In the genomic region with DNA sequence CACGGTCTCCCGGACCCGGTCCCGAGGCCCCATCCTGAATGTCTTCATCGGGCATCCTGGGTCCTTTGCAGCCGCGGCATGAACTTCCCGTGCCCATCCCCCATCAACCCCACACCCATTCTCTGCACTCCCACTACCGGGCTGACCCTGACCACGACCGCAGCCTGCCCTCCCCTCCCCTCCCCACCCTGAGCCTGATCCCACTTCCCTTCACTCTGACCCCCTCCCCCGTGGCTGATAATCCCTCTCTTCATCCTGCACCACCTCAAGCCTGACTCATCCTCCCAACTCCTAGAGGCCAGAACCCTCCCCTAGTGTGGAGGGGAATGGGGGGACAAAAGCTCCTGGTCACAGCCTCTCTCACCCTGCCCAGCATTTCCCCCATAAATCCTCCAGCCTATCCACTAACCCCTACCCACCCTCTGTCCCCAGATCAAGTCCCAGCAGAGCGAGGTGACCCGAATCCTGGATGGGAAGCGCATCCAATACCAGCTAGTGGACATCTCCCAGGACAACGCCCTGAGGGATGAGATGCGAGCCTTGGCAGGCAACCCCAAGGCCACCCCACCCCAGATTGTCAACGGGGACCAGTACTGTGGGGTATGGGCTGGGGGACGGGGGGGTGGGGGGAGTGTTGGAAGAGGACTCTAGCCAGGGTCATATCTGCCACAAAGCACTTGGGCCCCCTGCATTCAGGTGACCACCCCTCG, we compare ENCODE assay signal across 8 cellular contexts. TPM values are rescaled to one million over a fixed set of nuclear protein-coding genes. Genes with fewer than 3 reads are reported as not detected.
DNase-seq lines count a peak whose midpoint lies in the region; ATAC-seq, FAIRE-seq and TF ChIP-seq lines count a peak whose summit lies in the region.

No MANE protein-coding gene starts in this region.

- TF ChIP-seq CTCF in coronary artery (IDR thresholded peaks at IDR 0.05): no peak

- H3K27me3 Mint-ChIP-seq in activated T-cell treated with anti-CD3 and anti-CD28 coated beads, Interleukin-2, amount 50 U/mL, for 4 hours (ENCODE audit: low read depth): no peaks in the 10 kb centered on the region

- FAIRE-seq in RCC 7860 (lab: Jason Lieb, UNC): no peak

- peaks cover 93% of the 10 kb centered on the region for H3K4me1 ChIP-seq in mononuclear cell (ENCODE audit: insufficient read depth, low read length)

- H3K27me3 ChIP-seq in mononuclear cell (ENCODE audit: insufficient read depth, low read length): no peaks in the 10 kb centered on the region

- ATAC-seq in activated T-cell treated with anti-CD3 and anti-CD28 coated beads, Interleukin-2, amount 50 U/mL, for 4 hours: no peak
- ATAC-seq in HG02571 (IDR thresholded peaks at IDR 0.05; ENCODE audit: unreplicated experiment): no peak
- ATAC-seq in GM18858 (IDR thresholded peaks at IDR 0.05; ENCODE audit: unreplicated experiment): no peak

- H3K4me3 ChIP-seq in coronary artery (peak overlapping the region; percentile 98), mononuclear cell (ENCODE audit: low read length) (peak overlapping the region; percentile 88)

- H3K9me3 Mint-ChIP-seq in activated T-cell treated with anti-CD3 and anti-CD28 coated beads, Interleukin-2, amount 50 U/mL, for 4 hours: no peaks in the 10 kb centered on the region

- H3K27ac ChIP-seq in coronary artery: peak overlapping the region; percentile 88 to 100

- H3K9me3 ChIP-seq in mononuclear cell (ENCODE audit: low read depth, low read length): no peaks in the 10 kb centered on the region

- H3K36me3 Mint-ChIP-seq in activated T-cell treated with anti-CD3 and anti-CD28 coated beads, Interleukin-2, amount 50 U/mL, for 4 hours (ENCODE audit: insufficient read depth): peaks cover 39% of the 10 kb centered on the region

- H3K4me1 Mint-ChIP-seq in activated T-cell treated with anti-CD3 and anti-CD28 coated beads, Interleukin-2, amount 50 U/mL, for 4 hours (ENCODE audit: low read depth): peaks cover 88% of the 10 kb centered on the region

- peak overlapping the region; percentile 88 for H3K4me3 Mint-ChIP-seq in activated T-cell treated with anti-CD3 and anti-CD28 coated beads, Interleukin-2, amount 50 U/mL, for 4 hours

- no peak for DNase-seq in activated T-cell treated with anti-CD3 and anti-CD28 coated beads, Interleukin-2, amount 50 U/mL, for 4 hours
- DNase-seq in activated T-cell treated with anti-CD3 and anti-CD28 coated beads, Interleukin-2, amount 50 U/mL, for 1 hour: no peak
- DNase-seq in RCC 7860 (ENCODE audit: low spot score): peak; percentile 72
- DNase-seq in coronary artery (ENCODE audit: low spot score): no peak
- no peak for DNase-seq in NCI-H1417 treated with DMSO at 0.1 percent for 48 hours (lab: John Stamatoyannopoulos, UW)

RNA-seq across cellular contexts. Expression of gene SH3BGRL3, which starts 0.6 kb away (rescaled TPM):
- 100 to 1,000 TPM; 324 to 352 (median 326) TPM for total RNA-seq in activated T-cell treated with anti-CD3 and anti-CD28 coated beads, Interleukin-2, amount 50 U/mL, for 4 hours
- 59.2 TPM for total RNA-seq in mononuclear cell

RNA-seq across cellular contexts. Expression of gene UBXN11, which starts 25.9 kb away (rescaled TPM):
- total RNA-seq in activated T-cell treated with anti-CD3 and anti-CD28 coated beads, Interleukin-2, amount 50 U/mL, for 4 hours: 10 to 100 TPM; 17.4 to 21.1 (median 19.9) TPM
- total RNA-seq in mononuclear cell: 24.5 TPM

RNA-seq across cellular contexts. Expression of gene CD52, which starts 37.3 kb away (rescaled TPM):
- 10 to 100 TPM; 82.3 to 99.4 (median 93.8) TPM for total RNA-seq in activated T-cell treated with anti-CD3 and anti-CD28 coated beads, Interleukin-2, amount 50 U/mL, for 4 hours
- 428 TPM for total RNA-seq in mononuclear cell

RNA-seq across cellular contexts. Expression of gene CEP85, which starts 46.5 kb away (rescaled TPM):
- 10 to 100 TPM; 25.5 to 28.7 (median 25.7) TPM for total RNA-seq in activated T-cell treated with anti-CD3 and anti-CD28 coated beads, Interleukin-2, amount 50 U/mL, for 4 hours
- total RNA-seq in mononuclear cell: 12.9 TPM
